In the genomic region with DNA sequence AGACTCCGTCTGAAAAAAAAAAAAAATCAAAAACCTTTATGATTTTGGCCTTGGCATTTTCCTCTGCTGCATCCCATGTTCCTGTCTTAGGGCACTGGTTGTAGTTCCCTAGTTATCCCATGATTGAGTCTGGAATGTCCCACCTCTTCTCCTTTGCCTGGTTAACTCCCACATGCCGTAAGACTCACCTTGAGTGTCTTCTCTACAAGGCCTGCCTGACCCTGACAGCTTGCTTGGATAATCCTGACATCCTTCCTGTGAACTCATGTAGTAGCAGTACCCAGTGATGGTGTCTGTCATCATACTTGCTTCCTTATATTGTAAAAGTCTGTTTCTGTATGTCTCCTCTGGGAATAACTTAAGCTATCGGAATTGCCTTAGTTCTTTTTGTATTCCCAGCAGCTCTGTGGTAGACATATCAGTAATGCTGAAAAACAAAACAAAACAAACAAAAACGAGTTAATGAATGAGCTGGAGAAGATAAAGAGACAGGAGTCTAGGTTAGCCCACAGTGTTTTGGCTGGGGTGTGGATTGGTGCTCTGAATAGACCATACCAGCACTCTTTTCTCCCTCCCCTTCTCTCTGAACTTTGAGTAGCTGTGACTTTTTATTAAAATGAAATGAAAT, we compare ENCODE assay signal across 16 cellular contexts. TPM values are rescaled to one million over a fixed set of nuclear protein-coding genes. Genes with fewer than 3 reads are reported as not detected.
DNase-seq lines count a peak whose midpoint lies in the region; ATAC-seq and TF ChIP-seq lines count a peak whose summit lies in the region.
"Had no signal": no experiment of that assay in that cellular context is flagged by ENCODE, and none has a peak within 500 bp of the region (broad histone marks: within the 10 kb centered on the region; RNA-seq: fewer than 3 reads in every experiment).

No MANE protein-coding gene starts in this region.

- H3K9me3 ChIP-seq in Panc1 (ENCODE audit: control insufficient read depth, insufficient read depth, low read depth, low read length): no peaks in the 10 kb centered on the region
- H3K9me3 ChIP-seq: breast epithelium, gastrocnemius medialis, psoas muscle had no signal

- peaks cover 90% of the 10 kb centered on the region for H3K4me1 Mint-ChIP-seq in activated T-cell treated with anti-CD3 and anti-CD28 coated beads, Interleukin-2, amount 50 U/mL, for 24 hours (ENCODE audit: low read depth)
- H3K4me1 Mint-ChIP-seq in effector memory CD8-positive, alpha-beta T cell (ENCODE audit: low read depth in 2 of 2): peaks cover 63 to 85% of the 10 kb centered on the region in 2 donors
- peaks cover 56 to 85% of the 10 kb centered on the region in 2 donors for H3K4me1 Mint-ChIP-seq in stimulated activated naive B cell treated with anti-CD40 and anti-IgM and Interleukin-4, amounts not matched to agents 10 μg/mL and 1 μg/mL and 100 μg/mL, for 72 hours

- no peak for TF ChIP-seq CTCF in Panc1 (IDR thresholded peaks at IDR 0.05)

- no peak for DNase-seq in activated T-cell treated with anti-CD3 and anti-CD28 coated beads, Interleukin-2, amount 50 U/mL, for 24 hours
- DNase-seq in activated T-cell treated with anti-CD3 and anti-CD28 coated beads, Interleukin-2, amount 50 U/mL, for 48 hours: no peak
- no peak for DNase-seq in Panc1 (ENCODE audit: low read depth, low spot score)
- DNase-seq in effector memory CD8-positive, alpha-beta T cell: no peak
- DNase-seq in stimulated activated naive B cell treated with anti-CD40 and anti-IgM and Interleukin-4, amounts not matched to agents 10 μg/mL and 1 μg/mL and 100 μg/mL, for 72 hours: no peak
- no peak for DNase-seq in NCI-H69 (lab: John Stamatoyannopoulos, UW)
- DNase-seq: DMS53, gastrocnemius medialis, midbrain, NCI-H187 treated with DMSO at 0.1 percent for 48 hours, NCI-H82, psoas muscle, trophoblast cell had no signal

- no peaks in the 10 kb centered on the region; the same call in 1 of the 2 replicates for H3K4me1 ChIP-seq in Panc1 (ENCODE audit: control insufficient read depth, insufficient read depth, low read length)

- peaks cover 5% of the 10 kb centered on the region for H3K36me3 Mint-ChIP-seq in activated T-cell treated with anti-CD3 and anti-CD28 coated beads, Interleukin-2, amount 50 U/mL, for 24 hours (ENCODE audit: low read depth)
- H3K36me3 Mint-ChIP-seq in effector memory CD8-positive, alpha-beta T cell (ENCODE audit: insufficient read depth): peaks cover 14% of the 10 kb centered on the region
- H3K36me3 Mint-ChIP-seq in stimulated activated naive B cell treated with anti-CD40 and anti-IgM and Interleukin-4, amounts not matched to agents 10 μg/mL and 1 μg/mL and 100 μg/mL, for 72 hours: peaks cover 17 to 23% of the 10 kb centered on the region in 2 donors

- H3K27me3 Mint-ChIP-seq in activated T-cell treated with anti-CD3 and anti-CD28 coated beads, Interleukin-2, amount 50 U/mL, for 24 hours: no peaks in the 10 kb centered on the region
- H3K27me3 Mint-ChIP-seq in effector memory CD8-positive, alpha-beta T cell: no peaks in the 10 kb centered on the region
- H3K27me3 Mint-ChIP-seq in stimulated activated naive B cell treated with anti-CD40 and anti-IgM and Interleukin-4, amounts not matched to agents 10 μg/mL and 1 μg/mL and 100 μg/mL, for 72 hours: no peaks in the 10 kb centered on the region

- in situ Hi-C loops in Panc1 (cut with HindIII; ENCODE audit: low pct_unique_long_range_greater_than_20kb, low sequenced_read_pairs): no loop called here

- H3K27me3 ChIP-seq in Panc1 (ENCODE audit: control insufficient read depth, insufficient read depth, low read length): no peaks in the 10 kb centered on the region
- H3K27me3 ChIP-seq: breast epithelium, gastrocnemius medialis had no signal

- ATAC-seq in Panc1: no peak
- no peak for ATAC-seq in effector memory CD8-positive, alpha-beta T cell (replicated peaks)
- no peak for ATAC-seq in stimulated activated naive B cell treated with anti-CD40 and anti-IgM and Interleukin-4, amounts not matched to agents 10 μg/mL and 1 μg/mL and 100 μg/mL, for 72 hours (replicated peaks)
- no peak for ATAC-seq in GM19328 (IDR thresholded peaks at IDR 0.05; ENCODE audit: unreplicated experiment)
- no peak for ATAC-seq in HG03460 (IDR thresholded peaks at IDR 0.05; ENCODE audit: unreplicated experiment)
- ATAC-seq: gastrocnemius medialis, psoas muscle had no signal

- no TSS peak for BruUV-seq in Panc1 (replicated peaks; lab: Mats Ljungman, UMichigan)

- no peaks in the 10 kb centered on the region for H3K36me3 ChIP-seq in Panc1 (ENCODE audit: control insufficient read depth, insufficient read depth, low read length)
- H3K36me3 ChIP-seq: breast epithelium, gastrocnemius medialis had no signal

- H3K27ac ChIP-seq in Panc1 (ENCODE audit: low read length): 0 out of 2 replicates have a peak overlapping the region, but pooled peaks have one; percentile 7
- H3K27ac ChIP-seq: breast epithelium, gastrocnemius medialis, psoas muscle had no signal

- no peaks in the 10 kb centered on the region for H3K9me3 Mint-ChIP-seq in activated T-cell treated with anti-CD3 and anti-CD28 coated beads, Interleukin-2, amount 50 U/mL, for 24 hours
- H3K9me3 Mint-ChIP-seq in effector memory CD8-positive, alpha-beta T cell: peaks cover 0 to 6% of the 10 kb centered on the region in 2 donors
- H3K9me3 Mint-ChIP-seq in stimulated activated naive B cell treated with anti-CD40 and anti-IgM and Interleukin-4, amounts not matched to agents 10 μg/mL and 1 μg/mL and 100 μg/mL, for 72 hours: peaks cover 5 to 10% of the 10 kb centered on the region in 2 donors

- CTCF ChIA-PET in Panc1 (lab: Charles Lee): no interaction called here

- H3K27ac Mint-ChIP-seq in activated T-cell treated with anti-CD3 and anti-CD28 coated beads, Interleukin-2, amount 50 U/mL, for 24 hours: peak overlapping the region; percentile 90
- peak overlapping the region; percentile 87 to 96 for H3K27ac Mint-ChIP-seq in effector memory CD8-positive, alpha-beta T cell
- peak overlapping the region; percentile 88 for H3K27ac Mint-ChIP-seq in stimulated activated naive B cell treated with anti-CD40 and anti-IgM and Interleukin-4, amounts not matched to agents 10 μg/mL and 1 μg/mL and 100 μg/mL, for 72 hours

- no peak overlapping the region for H3K4me3 ChIP-seq in Panc1 (ENCODE audit: low read depth in 2 of 2, low read length in 2 of 2)
- H3K4me3 ChIP-seq: breast epithelium, gastrocnemius medialis, psoas muscle had no signal

- POLR2A ChIA-PET in Panc1 (lab: Charles Lee): no interaction called here

- intact Hi-C loops in Panc1 (cut with micrococcal nuclease; ENCODE audit: unreplicated experiment): no loop called here

- no peak overlapping the region for H3K4me3 Mint-ChIP-seq in activated T-cell treated with anti-CD3 and anti-CD28 coated beads, Interleukin-2, amount 50 U/mL, for 24 hours
- peak overlapping the region; percentile 50 to 56 for H3K4me3 Mint-ChIP-seq in effector memory CD8-positive, alpha-beta T cell
- H3K4me3 Mint-ChIP-seq in stimulated activated naive B cell treated with anti-CD40 and anti-IgM and Interleukin-4, amounts not matched to agents 10 μg/mL and 1 μg/mL and 100 μg/mL, for 72 hours: peak overlapping the region; percentile 41 to 43

RNA-seq across cellular contexts. Expression of a gene that starts 15.0 kb away (rescaled TPM):
- 53.0 TPM for total RNA-seq in Panc1 (2021; ENCODE audit: unreplicated experiment)
- polyA plus RNA-seq in Panc1 (2012; ENCODE audit: insufficient read length): 19.3 TPM
